In the genomic region with DNA sequence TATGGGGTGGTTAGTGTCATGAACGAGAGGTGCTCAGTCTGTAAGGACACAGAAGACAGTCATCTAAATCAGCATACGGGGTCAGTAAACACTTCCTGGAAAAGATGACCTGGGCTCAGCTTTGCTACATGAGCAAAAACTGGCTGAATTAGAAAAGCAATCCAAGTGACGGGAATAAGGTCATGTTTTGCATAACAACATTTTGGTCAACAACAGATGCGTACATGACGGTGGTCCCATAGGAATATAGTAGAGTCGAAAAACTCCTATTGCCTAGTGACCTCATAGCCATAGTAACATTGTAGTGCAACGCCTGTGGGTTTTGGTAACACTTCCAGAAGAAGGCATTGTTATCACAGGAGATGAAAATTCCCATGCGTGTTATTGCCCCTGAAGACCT, we compare ENCODE assay signal across 3 cellular contexts.
TF ChIP-seq lines count a peak whose summit lies in the region.

No MANE protein-coding gene starts in this region.

TF ChIP-seq in GM12878, 131 proteins besides CTCF, POLR2A, EP300 and RAD21:
- TF ChIP-seq IKZF2 (IDR thresholded peaks at IDR 0.05) (no peak), SUZ12 (IDR thresholded peaks at IDR 0.05; ENCODE audit: unreplicated experiment) (no peak), NFYA (IDR thresholded peaks at IDR 0.05; ENCODE audit: borderline replicate concordance, low read depth, low read length) (no peak), RFX5 (IDR thresholded peaks at IDR 0.05; ENCODE audit: low read depth, low read length) (no peak), ASH2L (IDR thresholded peaks at IDR 0.05; ENCODE audit: borderline replicate concordance, low read depth) (no peak), ZNF274 (IDR thresholded peaks at IDR 0.05; ENCODE audit: insufficient read depth, insufficient read length) (no peak), FOS (IDR thresholded peaks at IDR 0.05; ENCODE audit: borderline replicate concordance, extremely low read depth, insufficient read length) (no peak), HCFC1 (IDR thresholded peaks at IDR 0.05; ENCODE audit: low read length) (no peak)
- TF ChIP-seq, protein P1, sequence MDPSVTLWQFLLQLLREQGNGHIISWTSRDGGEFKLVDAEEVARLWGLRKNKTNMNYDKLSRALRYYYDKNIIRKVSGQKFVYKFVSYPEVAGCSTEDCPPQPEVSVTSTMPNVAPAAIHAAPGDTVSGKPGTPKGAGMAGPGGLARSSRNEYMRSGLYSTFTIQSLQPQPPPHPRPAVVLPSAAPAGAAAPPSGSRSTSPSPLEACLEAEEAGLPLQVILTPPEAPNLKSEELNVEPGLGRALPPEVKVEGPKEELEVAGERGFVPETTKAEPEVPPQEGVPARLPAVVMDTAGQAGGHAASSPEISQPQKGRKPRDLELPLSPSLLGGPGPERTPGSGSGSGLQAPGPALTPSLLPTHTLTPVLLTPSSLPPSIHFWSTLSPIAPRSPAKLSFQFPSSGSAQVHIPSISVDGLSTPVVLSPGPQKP (IDR thresholded peaks at IDR 0.05; ENCODE audit: low read depth, low read length), result no peak

TF ChIP-seq in endothelial cell of umbilical vein, 7 proteins besides CTCF, POLR2A, EP300 and RAD21:
- TF ChIP-seq FOS (IDR thresholded peaks at IDR 0.05; ENCODE audit: borderline replicate concordance, insufficient read depth, low read length), result no peak
TF ChIP-seq in endothelial cell of umbilical vein: peak in this region for 0.

TF ChIP-seq in SK-N-SH, 30 proteins besides CTCF, POLR2A, EP300 and RAD21:
- TF ChIP-seq EZH2phosphoT487 (IDR thresholded peaks at IDR 0.05; ENCODE audit: borderline replicate concordance, low read depth) (no peak), RFX5 (IDR thresholded peaks at IDR 0.05; ENCODE audit: low read length) (no peak), TCF12 (IDR thresholded peaks at IDR 0.05) (no peak), MEF2A (IDR thresholded peaks at IDR 0.05; ENCODE audit: borderline replicate concordance, low read depth) (no peak), FOXJ3 (CRISPR knock-in tag; IDR thresholded peaks at IDR 0.05) (no peak)
TF ChIP-seq in SK-N-SH: peak in this region for 0.
